ENCODE assay signal across 1 cellular context in genomic region chr15:89199734-89200133, GRCh38.
TF ChIP-seq lines count a peak whose summit lies in the region.

No MANE protein-coding gene starts in this region.

TF ChIP-seq in WTC11, 78 proteins besides CTCF, POLR2A, EP300 and RAD21 (continued from another document):
- no peak for TF ChIP-seq ARID4B (CRISPR knock-in tag; IDR thresholded peaks at IDR 0.05; ENCODE audit: borderline replicate concordance)
- no peak for TF ChIP-seq NR3C1 (CRISPR knock-in tag; conservative IDR thresholded peaks at IDR 0.05; ENCODE audit: low read depth)
- no peak for TF ChIP-seq SP1 (CRISPR knock-in tag; conservative IDR thresholded peaks at IDR 0.05)
- TF ChIP-seq ATF3 (CRISPR knock-in tag; conservative IDR thresholded peaks at IDR 0.05) = no peak
- no peak for TF ChIP-seq ZNF121 (CRISPR knock-in tag; IDR thresholded peaks at IDR 0.05)
- TF ChIP-seq ZBTB43 (CRISPR knock-in tag; IDR thresholded peaks at IDR 0.05) = no peak
- TF ChIP-seq ESRRA (CRISPR knock-in tag; IDR thresholded peaks at IDR 0.05; ENCODE audit: borderline replicate concordance) = no peak
- no peak for TF ChIP-seq OVOL2 (CRISPR knock-in tag; IDR thresholded peaks at IDR 0.05; ENCODE audit: borderline replicate concordance)
- TF ChIP-seq AFF4 (CRISPR knock-in tag; IDR thresholded peaks at IDR 0.05; ENCODE audit: borderline replicate concordance) = no peak
- TF ChIP-seq E2F4 (CRISPR knock-in tag; IDR thresholded peaks at IDR 0.05; ENCODE audit: borderline replicate concordance, low read depth) = no peak
- no peak for TF ChIP-seq MLX (CRISPR knock-in tag; IDR thresholded peaks at IDR 0.05)
- no peak for TF ChIP-seq SMAD3 (CRISPR knock-in tag; IDR thresholded peaks at IDR 0.05; ENCODE audit: borderline replicate concordance)
- no peak for TF ChIP-seq TEAD4 (CRISPR knock-in tag; IDR thresholded peaks at IDR 0.05)
- no peak for TF ChIP-seq ZNF416 (CRISPR knock-in tag; IDR thresholded peaks at IDR 0.05)
- no peak for TF ChIP-seq STAT6 (CRISPR knock-in tag; conservative IDR thresholded peaks at IDR 0.05; ENCODE audit: low read depth)
